Comparison of ENCODE assay signal across 8 cellular contexts in the genomic region with DNA sequence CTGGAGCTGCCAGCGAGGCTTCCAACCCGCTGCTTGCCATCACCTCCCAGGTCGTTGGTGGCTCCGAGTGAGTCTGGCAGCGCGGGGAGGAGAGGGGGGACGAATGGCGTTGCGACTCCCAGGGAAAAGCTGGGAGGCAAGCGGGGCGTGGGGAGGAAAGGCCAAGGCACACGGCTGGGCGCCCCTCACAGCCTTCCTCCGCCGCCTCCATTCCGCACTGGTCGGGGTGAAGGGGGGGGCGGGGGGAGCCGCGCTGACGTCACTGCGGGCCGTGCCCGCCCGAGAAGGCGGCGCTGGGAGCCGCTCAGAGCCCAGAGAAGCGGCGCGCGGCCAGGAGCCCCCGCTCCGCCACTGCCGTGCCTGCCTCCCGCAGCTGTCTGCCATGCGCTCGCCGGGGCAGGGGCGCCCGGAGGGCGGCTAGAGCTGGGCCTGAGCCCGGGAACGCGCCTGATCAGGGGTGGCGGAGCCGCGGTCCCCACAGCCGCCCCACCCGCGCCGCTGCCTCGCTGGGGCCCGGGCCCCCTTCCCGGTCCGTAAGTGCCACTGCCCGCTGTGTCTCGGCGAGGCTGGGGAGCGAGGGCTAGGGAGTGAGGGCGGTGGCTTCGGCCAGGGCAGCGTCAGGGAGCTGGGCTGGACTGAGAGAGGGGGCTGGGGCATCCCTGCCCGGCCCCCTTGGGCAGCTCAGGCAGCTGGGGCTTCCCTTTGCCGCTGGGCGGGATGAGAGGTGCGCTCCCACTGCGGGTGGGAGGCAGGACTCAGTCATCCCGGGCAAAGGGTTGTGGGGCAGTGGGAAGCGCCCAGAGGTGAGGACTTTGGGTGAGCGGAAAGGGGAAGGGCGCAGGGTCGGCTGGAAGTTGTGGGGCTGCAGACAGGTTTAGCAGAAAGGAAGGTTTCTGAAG. TPM values are rescaled to one million over a fixed set of nuclear protein-coding genes. Genes with fewer than 3 reads are reported as not detected.
DNase-seq lines count a peak whose midpoint lies in the region; ATAC-seq, FAIRE-seq and TF ChIP-seq lines count a peak whose summit lies in the region.

No MANE protein-coding gene starts in this region.

- H3K27me3 ChIP-seq in H7 (ENCODE audit: control insufficient read depth, insufficient read depth, low read length) (peaks cover 99% of the 10 kb centered on the region), endothelial cell of umbilical vein (ENCODE audit: control insufficient read depth in 2 of 2, insufficient read depth in 2 of 2, low read length in 2 of 2) (peaks cover 77 to 92% of the 10 kb centered on the region in 2 experiments)

- H3K36me3 ChIP-seq in H7 (replicated peaks; ENCODE audit: control insufficient read depth, insufficient read depth, low read length) = no peaks in the 10 kb centered on the region
- no peaks in the 10 kb centered on the region for H3K36me3 ChIP-seq in endothelial cell of umbilical vein (ENCODE audit: control insufficient read depth in 2 of 2, extremely low read depth in 1 of 2, insufficient read depth in 2 of 2, low read length in 2 of 2)

- peak in 1 of 2 experiments; percentile 11; a peak in 3 of 6 replicates for ATAC-seq in A549
- no peak for ATAC-seq in HG02938 (IDR thresholded peaks at IDR 0.05; ENCODE audit: unreplicated experiment)
- no peak for ATAC-seq in HG03439 (IDR thresholded peaks at IDR 0.05; ENCODE audit: unreplicated experiment)

- H3K4me3 ChIP-seq in A549 = peak overlapping the region; percentile 39
- H3K4me3 ChIP-seq in H7 (ENCODE audit: insufficient read depth, low read depth, low read length) = no peak overlapping the region
- no peak overlapping the region for H3K4me3 ChIP-seq in endothelial cell of umbilical vein (replicated peaks in 1 of 3; ENCODE audit: insufficient read depth in 1 of 3, low read depth in 1 of 3, low read length in 3 of 3)

- no peaks in the 10 kb centered on the region for H3K79me2 ChIP-seq in endothelial cell of umbilical vein (ENCODE audit: control insufficient read depth, insufficient read depth, low read length)

- TF ChIP-seq RAD21 in A549 (conservative IDR thresholded peaks at IDR 0.05 in 1 of 2, IDR thresholded peaks at IDR 0.05 in 1 of 2) = no peak

- dilution Hi-C loops in endothelial cell of umbilical vein (cut with MboI; ENCODE audit: extremely low pct_ligation_motif_present, low sequenced_read_pairs) = no loop called here

- H3K9ac ChIP-seq in endothelial cell of umbilical vein (replicated peaks; ENCODE audit: extremely low read depth, insufficient read depth, low read length) = no peak overlapping the region

- intact Hi-C loops in endothelial cell of umbilical vein (cut with micrococcal nuclease) = no loop called here

- no peak for FAIRE-seq in A549 (lab: Jason Lieb, UNC)
- no peak for FAIRE-seq in endothelial cell of umbilical vein (lab: Jason Lieb, UNC)

- TF ChIP-seq CTCF in A549 (IDR thresholded peaks at IDR 0.05) (no peak), endothelial cell of umbilical vein (IDR thresholded peaks at IDR 0.05; ENCODE audit: extremely low read depth in 1 of 2, insufficient read depth in 1 of 2, low read depth in 1 of 2, low read length in 2 of 2) (no peak)

- DNase-seq in A549 (ENCODE audit: low read depth in 1 of 2, low spot score in 1 of 2) = no peak
- peak; percentile 75 for DNase-seq in H7
- DNase-seq in NCI-H748 treated with DMSO at 0.1 percent for 48 hours (lab: John Stamatoyannopoulos, UW) = peak; percentile 39
- no peak for DNase-seq in endothelial cell of umbilical vein (ENCODE audit: low read depth, low spot score)
- no peak for DNase-seq in foreskin melanocyte
- DNase-seq in dermis blood vessel endothelial cell = no peak

- H4K20me1 ChIP-seq in endothelial cell of umbilical vein (replicated peaks; ENCODE audit: control insufficient read depth, extremely low read depth, insufficient read depth, low read length) = no peaks in the 10 kb centered on the region

- H2AFZ ChIP-seq in endothelial cell of umbilical vein (ENCODE audit: low read depth, low read length) = no peak overlapping the region

- BruUV-seq in endothelial cell of umbilical vein (replicated peaks; lab: Mats Ljungman, UMichigan) = no TSS peak

- TF ChIP-seq POLR2A in A549 (IDR thresholded peaks at IDR 0.05; ENCODE audit: low read length) (no peak), endothelial cell of umbilical vein (IDR thresholded peaks at IDR 0.05; ENCODE audit: low read depth, low read length) (no peak)

- no peaks in the 10 kb centered on the region for H3K9me1 ChIP-seq in endothelial cell of umbilical vein (replicated peaks; ENCODE audit: control insufficient read depth, extremely low read depth, insufficient read depth, low read length)

- H3K27ac ChIP-seq in A549 (no peak overlapping the region), endothelial cell of umbilical vein (ENCODE audit: insufficient read depth, low read depth, low read length) (no peak overlapping the region)

- H3K4me1 ChIP-seq in A549 = peaks cover 25% of the 10 kb centered on the region
- no peaks in the 10 kb centered on the region for H3K4me1 ChIP-seq in endothelial cell of umbilical vein (ENCODE audit: control insufficient read depth, extremely low read depth, insufficient read depth, low read length)

- peak overlapping the region; percentile 93 for H3K4me2 ChIP-seq in A549
- H3K4me2 ChIP-seq in endothelial cell of umbilical vein (ENCODE audit: insufficient read depth, low read length) = no peak overlapping the region

- 24% methylated on average over 18 of the region's 73 CpGs for WGBS in A549 (ENCODE audit: missing lambda C conversion rate)

- POLR2A ChIA-PET in A549 (lab: Yijun Ruan, JAX) (no interaction called here), endothelial cell of umbilical vein (lab: Charles Lee) (no interaction called here)

- H3K9me3 ChIP-seq in A549 = no peaks in the 10 kb centered on the region
- H3K9me3 ChIP-seq in endothelial cell of umbilical vein (replicated peaks; ENCODE audit: control insufficient read depth, insufficient read depth, low read length) = no peaks in the 10 kb centered on the region

- CTCF ChIA-PET in A549 (lab: Yijun Ruan, JAX) (interaction anchor here (0.8 to 19.6 kb wide), 14 partner anchors 8 to 155 kb away, joined by 3 to 593 read pairs (median 43); partner anchors contain the start of gene POLG), endothelial cell of umbilical vein (lab: Charles Lee) (interaction anchor here (0.8 kb wide), 1 partner anchor 55 kb away, joined by 3 read pairs; no protein-coding TSS in a partner anchor)

- TF ChIP-seq EP300 in A549 (IDR thresholded peaks at IDR 0.05) = no peak

TF ChIP-seq in endothelial cell of umbilical vein, 7 proteins besides CTCF, POLR2A, EP300 and RAD21:
- TF ChIP-seq FOS (IDR thresholded peaks at IDR 0.05; ENCODE audit: borderline replicate concordance, insufficient read depth, low read length) (no peak), EZH2 (IDR thresholded peaks at IDR 0.05; ENCODE audit: borderline replicate concordance, low read depth, low read length, severe bottlenecking) (peak; percentile 83), JUN (IDR thresholded peaks at IDR 0.05; ENCODE audit: borderline replicate concordance, insufficient read depth, insufficient read length, low read depth) (no peak)

RNA-seq across cellular contexts. Expression of gene POLG, which starts 27.8 kb away (rescaled TPM):
- 24.1 and 34.0 TPM in 2 replicates for polyA plus RNA-seq in A549 (2011; rRNA removed)
- polyA plus RNA-seq in A549 (2012; cell fraction: cytosol; rRNA removed) = 34.4 and 38.1 TPM in 2 replicates
- polyA plus RNA-seq in A549 (2012; cell fraction: nucleus; rRNA removed) = 159 and 165 TPM in 2 replicates
- 47.8 to 50.2 TPM (median 50.0 TPM) in 3 replicates for polyA plus RNA-seq in A549 (2017; fragmentation: RNase III; extraction: RNeasy Plus Mini Kit Qiagen cat#74134 plus additional on column Dnase treatment)
- polyA minus RNA-seq in A549 (2011; rRNA and poly(A)+ RNA removed) = 46.5 and 54.1 TPM in 2 replicates
- 79.4 and 87.8 TPM in 2 replicates for total RNA-seq in H7 (2014; rRNA removed; shearing (Covaris generic))
- total RNA-seq in endothelial cell of umbilical vein = 77.7 and 79.4 TPM in 2 replicates
- polyA plus RNA-seq in endothelial cell of umbilical vein = 33.8 and 36.6 TPM in 2 replicates
- polyA plus RNA-seq in endothelial cell of umbilical vein (2011; cell fraction: cytosol; rRNA removed) = 24.9 and 27.4 TPM in 2 replicates
- polyA plus RNA-seq in endothelial cell of umbilical vein (2011; cell fraction: nucleus; rRNA removed) = 236 and 246 TPM in 2 replicates
- polyA plus RNA-seq in endothelial cell of umbilical vein (2012) = 53.5 and 54.2 TPM in 2 replicates
- 74.4 and 77.4 TPM in 2 replicates for polyA minus RNA-seq in endothelial cell of umbilical vein
- polyA minus RNA-seq in endothelial cell of umbilical vein (2011; cell fraction: cytosol; rRNA and poly(A)+ RNA removed) = 24.2 TPM
- 61.2 and 82.9 TPM in 2 replicates for polyA minus RNA-seq in endothelial cell of umbilical vein (2011; cell fraction: nucleus; rRNA and poly(A)+ RNA removed)
- 112 and 114 TPM in 2 replicates for total RNA-seq in dermis blood vessel endothelial cell

Comparison
In these comparisons a context has a peak if more than half of its experiments do, and no peak if none do; other contexts are left out.
1. DNase-seq: peak in H7 (single experiment) and NCI-H748 treated with DMSO at 0.1 percent for 48 hours (single experiment); none in A549 (0 of 2), endothelial cell of umbilical vein (single experiment), foreskin melanocyte (single experiment) and dermis blood vessel endothelial cell (single experiment).